In the genomic region with DNA sequence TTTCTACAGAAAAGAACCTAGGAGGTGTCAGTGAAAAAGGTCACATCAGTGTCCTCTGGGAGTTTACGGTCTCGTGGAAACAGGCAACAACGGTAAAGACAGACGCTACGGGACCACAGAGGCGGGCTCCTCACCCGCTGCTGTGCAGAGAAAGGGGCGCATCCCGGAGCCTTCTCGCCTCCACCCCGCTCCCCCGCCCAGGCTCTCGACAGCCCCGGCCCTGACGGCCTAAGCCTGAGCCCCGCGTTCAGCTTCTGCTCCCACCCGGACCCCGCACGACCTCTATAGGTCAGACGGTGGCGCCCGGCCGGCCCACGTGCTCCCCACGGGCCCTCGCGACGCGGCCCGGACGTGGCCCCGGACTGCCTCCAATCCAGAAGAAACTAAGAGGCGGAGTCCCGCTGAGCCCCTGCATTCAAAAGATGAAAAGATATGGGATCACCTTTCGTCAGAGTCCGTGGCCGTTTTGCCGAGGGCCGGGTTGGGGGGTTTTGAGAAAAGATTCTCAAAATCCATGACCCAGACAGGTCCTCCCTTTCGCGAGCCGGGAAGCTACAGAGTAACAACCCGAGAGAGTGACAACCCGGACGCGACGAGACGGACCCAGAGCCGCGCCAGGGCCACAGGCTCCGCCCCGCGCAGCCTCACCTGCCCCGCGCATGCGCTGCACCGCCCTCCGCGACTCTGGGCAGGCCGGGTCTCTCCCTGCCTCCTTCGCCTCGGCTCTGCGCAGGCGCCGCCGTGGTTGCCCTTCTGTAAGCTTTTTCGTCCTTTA, we compare ENCODE assay signal across 1 cellular context.
A peak's percentile ranks its signal among the peaks of the same experiment; 100 is the strongest.
TF ChIP-seq lines count a peak whose summit lies in the region.

A gene (minus strand): TSS at position 577 of the 775 bp plus-strand sequence. CDS start 61 bp downstream, at position 516.

TF ChIP-seq in K562, 482 proteins besides CTCF, POLR2A, EP300 and RAD21 (continued from another document and continues in another):
- TF ChIP-seq, protein P1, sequence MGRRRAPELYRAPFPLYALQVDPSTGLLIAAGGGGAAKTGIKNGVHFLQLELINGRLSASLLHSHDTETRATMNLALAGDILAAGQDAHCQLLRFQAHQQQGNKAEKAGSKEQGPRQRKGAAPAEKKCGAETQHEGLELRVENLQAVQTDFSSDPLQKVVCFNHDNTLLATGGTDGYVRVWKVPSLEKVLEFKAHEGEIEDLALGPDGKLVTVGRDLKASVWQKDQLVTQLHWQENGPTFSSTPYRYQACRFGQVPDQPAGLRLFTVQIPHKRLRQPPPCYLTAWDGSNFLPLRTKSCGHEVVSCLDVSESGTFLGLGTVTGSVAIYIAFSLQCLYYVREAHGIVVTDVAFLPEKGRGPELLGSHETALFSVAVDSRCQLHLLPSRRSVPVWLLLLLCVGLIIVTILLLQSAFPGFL (CRISPR knock-in tag; IDR thresholded peaks at IDR 0.05): peak; percentile 95; the same call in 1 of the 2 replicates
- TF ChIP-seq ZNF766 (CRISPR knock-in tag; conservative IDR thresholded peaks at IDR 0.05) (0 out of 2 replicates have a peak, but pooled peaks have one; percentile 15), BDP1 (IDR thresholded peaks at IDR 0.05; ENCODE audit: insufficient read depth, insufficient read length) (no peak), CREB1 (IDR thresholded peaks at IDR 0.05) (peak; percentile 74; the same call in 1 of the 2 replicates), CREB1 (CRISPR knock-in tag; IDR thresholded peaks at IDR 0.05) (peak; percentile 71), MAZ (CRISPR knock-in tag; conservative IDR thresholded peaks at IDR 0.05 in 1 of 2, IDR thresholded peaks at IDR 0.05 in 1 of 2) (peak; percentile 72 to 77; a peak in 3 of 4 replicates), NR3C1 (CRISPR knock-in tag; IDR thresholded peaks at IDR 0.05) (0 out of 2 replicates have a peak, but pooled peaks have one; percentile 41), E2F3 (CRISPR knock-in tag; IDR thresholded peaks at IDR 0.05) (0 out of 2 replicates have a peak, but pooled peaks have one; percentile 58), ZFX (CRISPR knock-in tag; IDR thresholded peaks at IDR 0.05) (peak; percentile 95), ZBTB7A (IDR thresholded peaks at IDR 0.05; ENCODE audit: borderline replicate concordance, control insufficient read depth, low read depth, low read length) (peak; percentile 12; the same call in 1 of the 2 replicates), RAD51 (IDR thresholded peaks at IDR 0.05; ENCODE audit: borderline replicate concordance, low read depth) (peak; percentile 40; the same call in 1 of the 2 replicates), ZEB2 (IDR thresholded peaks at IDR 0.05) (peak; percentile 13; the same call in 1 of the 2 replicates), ZKSCAN1 (IDR thresholded peaks at IDR 0.05; ENCODE audit: low read depth, low read length) (0 out of 2 replicates have a peak, but pooled peaks have one; percentile 26), FIP1L1 (IDR thresholded peaks at IDR 0.05; ENCODE audit: low read depth, low read length, poor library complexity, severe bottlenecking) (peak; percentile 55), RBM17 (IDR thresholded peaks at IDR 0.05; ENCODE audit: borderline replicate concordance, low read depth, low read length) (no peak), MAFF (IDR thresholded peaks at IDR 0.05; ENCODE audit: low read length) (no peak), TBP (optimal IDR thresholded peaks at IDR 0.05; ENCODE audit: low read depth, low read length) (peak; percentile 90), ETS2 (tag; IDR thresholded peaks at IDR 0.05; ENCODE audit: borderline replicate concordance, poor library complexity, severe bottlenecking) (no peak), NR2C2 (CRISPR knock-in tag; IDR thresholded peaks at IDR 0.05) (peak; percentile 80), NR2C2 (tag; IDR thresholded peaks at IDR 0.05) (peak; percentile 90), CBX3 (IDR thresholded peaks at IDR 0.05; ENCODE audit: borderline replicate concordance in 1 of 2, low read length in 2 of 2) (no peak; a peak in 1 of 3 replicates), NFRKB (IDR thresholded peaks at IDR 0.05; ENCODE audit: low read depth) (0 out of 2 replicates have a peak, but pooled peaks have one; percentile 54), SOX6 (IDR thresholded peaks at IDR 0.05) (0 out of 2 replicates have a peak, but pooled peaks have one; percentile 36), NRF1 (conservative IDR thresholded peaks at IDR 0.05 in 1 of 2, IDR thresholded peaks at IDR 0.05 in 1 of 2) (peak; percentile 99 to 100), RBBP5 (IDR thresholded peaks at IDR 0.05; ENCODE audit: borderline replicate concordance, insufficient read depth, low read length, poor library complexity, severe bottlenecking) (peak; percentile 78), SUPT5H (IDR thresholded peaks at IDR 0.05) (peak; percentile 86), SAFB (IDR thresholded peaks at IDR 0.05; ENCODE audit: borderline replicate concordance, low read depth, low read length) (peak; percentile 86), HMG20A (CRISPR knock-in tag; conservative IDR thresholded peaks at IDR 0.05) (no peak), ZNF263 (CRISPR knock-in tag; IDR thresholded peaks at IDR 0.05; ENCODE audit: borderline replicate concordance) (peak; percentile 73), JUN (IDR thresholded peaks at IDR 0.05; ENCODE audit: borderline replicate concordance, low read depth, low read length) (peak; percentile 37; the same call in 1 of the 2 replicates), JUN (CRISPR knock-in tag; IDR thresholded peaks at IDR 0.05; ENCODE audit: borderline replicate concordance) (0 out of 2 replicates have a peak, but pooled peaks have one; percentile 47), ZNF431 (CRISPR knock-in tag; IDR thresholded peaks at IDR 0.05) (peak; percentile 67; the same call in 1 of the 2 replicates), MED1 (CRISPR knock-in tag; IDR thresholded peaks at IDR 0.05; ENCODE audit: borderline replicate concordance) (no peak), GABPA (tag; conservative IDR thresholded peaks at IDR 0.05; ENCODE audit: low read depth) (peak; percentile 46), FOSL1 (tag; conservative IDR thresholded peaks at IDR 0.05) (peak; percentile 30; the same call in 1 of the 2 replicates), ZNF707 (CRISPR knock-in tag; conservative IDR thresholded peaks at IDR 0.05) (peak; percentile 43; the same call in 1 of the 2 replicates), L3MBTL2 (IDR thresholded peaks at IDR 0.05) (peak; percentile 99), POLR3G (IDR thresholded peaks at IDR 0.05; ENCODE audit: extremely low read depth, insufficient read length, insufficient replicate concordance) (no peak)
- TF ChIP-seq, protein P2, sequence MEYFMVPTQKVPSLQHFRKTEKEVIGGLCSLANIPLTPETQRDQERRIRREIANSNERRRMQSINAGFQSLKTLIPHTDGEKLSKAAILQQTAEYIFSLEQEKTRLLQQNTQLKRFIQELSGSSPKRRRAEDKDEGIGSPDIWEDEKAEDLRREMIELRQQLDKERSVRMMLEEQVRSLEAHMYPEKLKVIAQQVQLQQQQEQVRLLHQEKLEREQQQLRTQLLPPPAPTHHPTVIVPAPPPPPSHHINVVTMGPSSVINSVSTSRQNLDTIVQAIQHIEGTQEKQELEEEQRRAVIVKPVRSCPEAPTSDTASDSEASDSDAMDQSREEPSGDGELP (CRISPR knock-in tag; IDR thresholded peaks at IDR 0.05; ENCODE audit: borderline replicate concordance): peak; percentile 82
- TF ChIP-seq, protein P3, sequence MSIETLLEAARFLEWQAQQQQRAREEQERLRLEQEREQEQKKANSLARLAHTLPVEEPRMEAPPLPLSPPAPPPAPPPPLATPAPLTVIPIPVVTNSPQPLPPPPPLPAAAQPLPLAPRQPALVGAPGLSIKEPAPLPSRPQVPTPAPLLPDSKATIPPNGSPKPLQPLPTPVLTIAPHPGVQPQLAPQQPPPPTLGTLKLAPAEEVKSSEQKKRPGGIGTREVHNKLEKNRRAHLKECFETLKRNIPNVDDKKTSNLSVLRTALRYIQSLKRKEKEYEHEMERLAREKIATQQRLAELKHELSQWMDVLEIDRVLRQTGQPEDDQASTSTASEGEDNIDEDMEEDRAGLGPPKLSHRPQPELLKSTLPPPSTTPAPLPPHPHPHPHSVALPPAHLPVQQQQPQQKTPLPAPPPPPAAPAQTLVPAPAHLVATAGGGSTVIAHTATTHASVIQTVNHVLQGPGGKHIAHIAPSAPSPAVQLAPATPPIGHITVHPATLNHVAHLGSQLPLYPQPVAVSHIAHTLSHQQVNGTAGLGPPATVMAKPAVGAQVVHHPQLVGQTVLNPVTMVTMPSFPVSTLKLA (conservative IDR thresholded peaks at IDR 0.05): peak; percentile 92 to 95
- TF ChIP-seq, protein P4, sequence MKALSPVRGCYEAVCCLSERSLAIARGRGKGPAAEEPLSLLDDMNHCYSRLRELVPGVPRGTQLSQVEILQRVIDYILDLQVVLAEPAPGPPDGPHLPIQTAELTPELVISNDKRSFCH (CRISPR knock-in tag; IDR thresholded peaks at IDR 0.05): no peak
- TF ChIP-seq, protein P4 (tag; IDR thresholded peaks at IDR 0.05): peak; percentile 60; the same call in 1 of the 2 replicates
- TF ChIP-seq, protein P5, sequence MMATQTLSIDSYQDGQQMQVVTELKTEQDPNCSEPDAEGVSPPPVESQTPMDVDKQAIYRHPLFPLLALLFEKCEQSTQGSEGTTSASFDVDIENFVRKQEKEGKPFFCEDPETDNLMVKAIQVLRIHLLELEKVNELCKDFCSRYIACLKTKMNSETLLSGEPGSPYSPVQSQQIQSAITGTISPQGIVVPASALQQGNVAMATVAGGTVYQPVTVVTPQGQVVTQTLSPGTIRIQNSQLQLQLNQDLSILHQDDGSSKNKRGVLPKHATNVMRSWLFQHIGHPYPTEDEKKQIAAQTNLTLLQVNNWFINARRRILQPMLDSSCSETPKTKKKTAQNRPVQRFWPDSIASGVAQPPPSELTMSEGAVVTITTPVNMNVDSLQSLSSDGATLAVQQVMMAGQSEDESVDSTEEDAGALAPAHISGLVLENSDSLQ (IDR thresholded peaks at IDR 0.05): peak; percentile 83
- TF ChIP-seq, protein P6, sequence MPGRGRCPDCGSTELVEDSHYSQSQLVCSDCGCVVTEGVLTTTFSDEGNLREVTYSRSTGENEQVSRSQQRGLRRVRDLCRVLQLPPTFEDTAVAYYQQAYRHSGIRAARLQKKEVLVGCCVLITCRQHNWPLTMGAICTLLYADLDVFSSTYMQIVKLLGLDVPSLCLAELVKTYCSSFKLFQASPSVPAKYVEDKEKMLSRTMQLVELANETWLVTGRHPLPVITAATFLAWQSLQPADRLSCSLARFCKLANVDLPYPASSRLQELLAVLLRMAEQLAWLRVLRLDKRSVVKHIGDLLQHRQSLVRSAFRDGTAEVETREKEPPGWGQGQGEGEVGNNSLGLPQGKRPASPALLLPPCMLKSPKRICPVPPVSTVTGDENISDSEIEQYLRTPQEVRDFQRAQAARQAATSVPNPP (IDR thresholded peaks at IDR 0.05; ENCODE audit: borderline replicate concordance, insufficient read depth, insufficient read length): no peak
- TF ChIP-seq, protein P7, sequence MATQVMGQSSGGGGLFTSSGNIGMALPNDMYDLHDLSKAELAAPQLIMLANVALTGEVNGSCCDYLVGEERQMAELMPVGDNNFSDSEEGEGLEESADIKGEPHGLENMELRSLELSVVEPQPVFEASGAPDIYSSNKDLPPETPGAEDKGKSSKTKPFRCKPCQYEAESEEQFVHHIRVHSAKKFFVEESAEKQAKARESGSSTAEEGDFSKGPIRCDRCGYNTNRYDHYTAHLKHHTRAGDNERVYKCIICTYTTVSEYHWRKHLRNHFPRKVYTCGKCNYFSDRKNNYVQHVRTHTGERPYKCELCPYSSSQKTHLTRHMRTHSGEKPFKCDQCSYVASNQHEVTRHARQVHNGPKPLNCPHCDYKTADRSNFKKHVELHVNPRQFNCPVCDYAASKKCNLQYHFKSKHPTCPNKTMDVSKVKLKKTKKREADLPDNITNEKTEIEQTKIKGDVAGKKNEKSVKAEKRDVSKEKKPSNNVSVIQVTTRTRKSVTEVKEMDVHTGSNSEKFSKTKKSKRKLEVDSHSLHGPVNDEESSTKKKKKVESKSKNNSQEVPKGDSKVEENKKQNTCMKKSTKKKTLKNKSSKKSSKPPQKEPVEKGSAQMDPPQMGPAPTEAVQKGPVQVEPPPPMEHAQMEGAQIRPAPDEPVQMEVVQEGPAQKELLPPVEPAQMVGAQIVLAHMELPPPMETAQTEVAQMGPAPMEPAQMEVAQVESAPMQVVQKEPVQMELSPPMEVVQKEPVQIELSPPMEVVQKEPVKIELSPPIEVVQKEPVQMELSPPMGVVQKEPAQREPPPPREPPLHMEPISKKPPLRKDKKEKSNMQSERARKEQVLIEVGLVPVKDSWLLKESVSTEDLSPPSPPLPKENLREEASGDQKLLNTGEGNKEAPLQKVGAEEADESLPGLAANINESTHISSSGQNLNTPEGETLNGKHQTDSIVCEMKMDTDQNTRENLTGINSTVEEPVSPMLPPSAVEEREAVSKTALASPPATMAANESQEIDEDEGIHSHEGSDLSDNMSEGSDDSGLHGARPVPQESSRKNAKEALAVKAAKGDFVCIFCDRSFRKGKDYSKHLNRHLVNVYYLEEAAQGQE (CRISPR knock-in tag; IDR thresholded peaks at IDR 0.05; ENCODE audit: low read depth): 0 out of 2 replicates have a peak, but pooled peaks have one; percentile 54
- TF ChIP-seq, protein P8, sequence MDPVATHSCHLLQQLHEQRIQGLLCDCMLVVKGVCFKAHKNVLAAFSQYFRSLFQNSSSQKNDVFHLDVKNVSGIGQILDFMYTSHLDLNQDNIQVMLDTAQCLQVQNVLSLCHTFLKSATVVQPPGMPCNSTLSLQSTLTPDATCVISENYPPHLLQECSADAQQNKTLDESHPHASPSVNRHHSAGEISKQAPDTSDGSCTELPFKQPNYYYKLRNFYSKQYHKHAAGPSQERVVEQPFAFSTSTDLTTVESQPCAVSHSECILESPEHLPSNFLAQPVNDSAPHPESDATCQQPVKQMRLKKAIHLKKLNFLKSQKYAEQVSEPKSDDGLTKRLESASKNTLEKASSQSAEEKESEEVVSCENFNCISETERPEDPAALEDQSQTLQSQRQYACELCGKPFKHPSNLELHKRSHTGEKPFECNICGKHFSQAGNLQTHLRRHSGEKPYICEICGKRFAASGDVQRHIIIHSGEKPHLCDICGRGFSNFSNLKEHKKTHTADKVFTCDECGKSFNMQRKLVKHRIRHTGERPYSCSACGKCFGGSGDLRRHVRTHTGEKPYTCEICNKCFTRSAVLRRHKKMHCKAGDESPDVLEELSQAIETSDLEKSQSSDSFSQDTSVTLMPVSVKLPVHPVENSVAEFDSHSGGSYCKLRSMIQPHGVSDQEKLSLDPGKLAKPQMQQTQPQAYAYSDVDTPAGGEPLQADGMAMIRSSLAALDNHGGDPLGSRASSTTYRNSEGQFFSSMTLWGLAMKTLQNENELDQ (CRISPR knock-in tag; IDR thresholded peaks at IDR 0.05; ENCODE audit: borderline replicate concordance): 0 out of 2 replicates have a peak, but pooled peaks have one; percentile 70
